8 cellular contexts compared by ENCODE assay signal in genomic region chr13:110136660-110137585, GRCh38.
DNase-seq lines count a peak whose midpoint lies in the region; ATAC-seq, FAIRE-seq and TF ChIP-seq lines count a peak whose summit lies in the region.

No MANE protein-coding gene starts in this region.

- no peak overlapping the region for H3K23ac ChIP-seq in mesenchymal stem cell (ENCODE audit: low read length in 2 of 2)

- H4K91ac ChIP-seq in mesenchymal stem cell (ENCODE audit: low read length), result no peak overlapping the region

- no peaks in the 10 kb centered on the region for H3K79me1 ChIP-seq in mesenchymal stem cell (replicated peaks; ENCODE audit: low read length, poor library complexity, severe bottlenecking)

- H3K9me3 ChIP-seq in HEK293 (ENCODE audit: control insufficient read depth, insufficient read depth, low read depth, low read length), result no peaks in the 10 kb centered on the region
- H3K9me3 ChIP-seq in mesenchymal stem cell (ENCODE audit: control insufficient read depth, low read length), result no peaks in the 10 kb centered on the region

- H3K27me3 ChIP-seq in ACC112 (ENCODE audit: insufficient read depth, low read length), result no peaks in the 10 kb centered on the region
- peaks cover 0 to 10% of the 10 kb centered on the region in 2 experiments for H3K27me3 ChIP-seq in mesenchymal stem cell (ENCODE audit: control insufficient read depth in 1 of 2, insufficient read depth in 1 of 2, low read length in 2 of 2)

- peak overlapping the region; percentile 42 for H2BK120ac ChIP-seq in mesenchymal stem cell (ENCODE audit: low read depth, low read length)

- no peak for ATAC-seq in GM19463 (IDR thresholded peaks at IDR 0.05; ENCODE audit: unreplicated experiment)
- ATAC-seq in HG03039 (IDR thresholded peaks at IDR 0.05; ENCODE audit: unreplicated experiment), result no peak
- ATAC-seq in GM18870 (IDR thresholded peaks at IDR 0.05; ENCODE audit: unreplicated experiment), result no peak

- no peak for TF ChIP-seq CTCF in HEK293 (tag by site-specific recombination; IDR thresholded peaks at IDR 0.05)

- H3K9ac ChIP-seq in mesenchymal stem cell (ENCODE audit: low read length), result no peak overlapping the region

- H3K14ac ChIP-seq in mesenchymal stem cell (ENCODE audit: low read length in 2 of 2), result peak overlapping the region in 1 of 2 experiments; percentile 53

- H3K18ac ChIP-seq in mesenchymal stem cell (ENCODE audit: low read depth in 1 of 2, low read length in 2 of 2), result peak overlapping the region in 1 of 2 experiments; percentile 54

- H3K4me1 ChIP-seq in ACC112 (ENCODE audit: control insufficient read depth, insufficient read depth, low read length, unreplicated experiment), result peaks cover 16% of the 10 kb centered on the region
- H3K4me1 ChIP-seq in HEK293 (ENCODE audit: control insufficient read depth, insufficient read depth, low read length), result no peaks in the 10 kb centered on the region; the same call in 1 of the 2 replicates
- peaks cover 21% of the 10 kb centered on the region for H3K4me1 ChIP-seq in mesenchymal stem cell (ENCODE audit: control insufficient read depth, insufficient read depth, low read depth, low read length)

- POLR2A ChIA-PET in HEK293 (lab: Yijun Ruan, JAX), result no interaction called here

- 49% methylated on average over 10 of the region's 16 CpGs for WGBS in mesenchymal stem cell

- no peak overlapping the region for H3K4me2 ChIP-seq in mesenchymal stem cell (ENCODE audit: low read length, poor library complexity, severe bottlenecking)

- H2AFZ ChIP-seq in ACC112 (ENCODE audit: low read length, unreplicated experiment) (no peak overlapping the region), mesenchymal stem cell (ENCODE audit: low read depth, low read length) (no peak overlapping the region)

- peak overlapping the region; percentile 78 for H2BK15ac ChIP-seq in mesenchymal stem cell (ENCODE audit: low read depth, poor library complexity, severe bottlenecking)

- H2AK5ac ChIP-seq in mesenchymal stem cell (ENCODE audit: low read length, severe bottlenecking), result no peak overlapping the region

- H4K8ac ChIP-seq in mesenchymal stem cell (ENCODE audit: low read length), result peak overlapping the region; percentile 52

- DNase-seq in caudate nucleus (lab: John Stamatoyannopoulos, UW) (peak in 6 of 61 donors; percentile 10 to 48 (median 14)), mesenchymal stem cell (no peak), HTR-8/SVneo (ENCODE audit: insufficient read length, low spot score) (no peak)

- H3K27ac ChIP-seq in ACC112 (ENCODE audit: low read depth, low read length) (no peak overlapping the region), HEK293 (ENCODE audit: extremely low read depth, low read depth, low read length) (no peak overlapping the region), caudate nucleus (ENCODE audit: low read depth, low read length) (peak overlapping the region; percentile 49), mesenchymal stem cell (ENCODE audit: low read length, poor library complexity, severe bottlenecking) (no peak overlapping the region)

- no peak overlapping the region for H2BK5ac ChIP-seq in mesenchymal stem cell (ENCODE audit: low read depth, low read length, poor library complexity, severe bottlenecking)

- peak overlapping the region; percentile 74; the same call in 1 of the 2 replicates for H3K4me3 ChIP-seq in ACC112 (ENCODE audit: low read depth, low read length)
- no peak overlapping the region for H3K4me3 ChIP-seq in HEK293 (ENCODE audit: low read depth, low read length)
- H3K4me3 ChIP-seq in mesenchymal stem cell (ENCODE audit: insufficient read depth in 1 of 2, low read depth in 1 of 2, low read length in 2 of 2), result no peak overlapping the region

- no peaks in the 10 kb centered on the region for H3K36me3 ChIP-seq in ACC112 (ENCODE audit: insufficient read depth, low read length)
- H3K36me3 ChIP-seq in HEK293 (ENCODE audit: control insufficient read depth in 2 of 2, insufficient read depth in 1 of 2, low read length in 2 of 2), result no peaks in the 10 kb centered on the region
- H3K36me3 ChIP-seq in mesenchymal stem cell (ENCODE audit: control insufficient read depth in 1 of 2, insufficient read depth in 2 of 2, low read depth in 1 of 2, low read length in 2 of 2), result peaks cover 0 to 3% of the 10 kb centered on the region in 2 experiments

- H3K4ac ChIP-seq in mesenchymal stem cell (ENCODE audit: low read depth in 1 of 2, low read length in 2 of 2), result no peak overlapping the region

- peak overlapping the region; percentile 14 to 90 for H2BK12ac ChIP-seq in mesenchymal stem cell (ENCODE audit: low read length in 2 of 2)

- H3K79me2 ChIP-seq in ACC112 (ENCODE audit: control insufficient read depth, insufficient read depth, low read length, unreplicated experiment), result no peaks in the 10 kb centered on the region

- FAIRE-seq in HTR-8/SVneo (lab: Jason Lieb, UNC), result no peak

- CTCF ChIA-PET in HEK293 (lab: Yijun Ruan, JAX), result no interaction called here

TF ChIP-seq in HEK293, 187 proteins besides CTCF, POLR2A, EP300 and RAD21:
- TF ChIP-seq EGR2 (tag by site-specific recombination; IDR thresholded peaks at IDR 0.05; ENCODE audit: low read depth) (peak; percentile 72), ZNF416 (tag by site-specific recombination; IDR thresholded peaks at IDR 0.05) (no peak), ZFHX2 (tag by site-specific recombination; conservative IDR thresholded peaks at IDR 0.05) (peak; percentile 67)
